ENCODE assay signal across 23 cellular contexts in genomic region chr2:147177449-147177848, GRCh38.
A peak's percentile ranks its signal among the peaks of the same experiment; 100 is the strongest.
DNase-seq lines count a peak whose midpoint lies in the region; ATAC-seq, FAIRE-seq and TF ChIP-seq lines count a peak whose summit lies in the region.
"Had no signal": no experiment of that assay in that cellular context is flagged by ENCODE, and none has a peak within 500 bp of the region (broad histone marks: within the 10 kb centered on the region; RNA-seq: fewer than 3 reads in every experiment).

No MANE protein-coding gene starts in this region.

- no peak overlapping the region for H2AFZ ChIP-seq in mesenchymal stem cell (ENCODE audit: low read depth, low read length)

- no peak overlapping the region for H3K18ac ChIP-seq in mesenchymal stem cell (ENCODE audit: low read depth in 1 of 2, low read length in 2 of 2)

- no peaks in the 10 kb centered on the region for H3K79me1 ChIP-seq in mesenchymal stem cell (replicated peaks; ENCODE audit: low read length, poor library complexity, severe bottlenecking)

- no peak for ATAC-seq in GM21390 (IDR thresholded peaks at IDR 0.05; ENCODE audit: unreplicated experiment)
- no peak for ATAC-seq in GM21515 (IDR thresholded peaks at IDR 0.05; ENCODE audit: unreplicated experiment)
- ATAC-seq: body of pancreas; lower lobe of right lung; stimulated activated naive CD8-positive, alpha-beta T cell treated with anti-CD3 and anti-CD28 coated beads, Interleukin-15, amount 100 ng/mL, for 72 hours; upper lobe of right lung had no signal

- no peak for TF ChIP-seq CTCF in bronchial epithelial cell (IDR thresholded peaks at IDR 0.05; ENCODE audit: insufficient read depth, low read length, severe bottlenecking)

- DNase-seq in NCI-H748 (lab: John Stamatoyannopoulos, UW; ENCODE audit: unreplicated experiment): peak; percentile 8
- DNase-seq in NCI-H748 treated with DMSO at 0.1 percent for 48 hours (lab: John Stamatoyannopoulos, UW): no peak
- peak; percentile 84 for DNase-seq in NCI-H226
- peak; percentile 84 for DNase-seq in bronchial epithelial cell (ENCODE audit: low read depth)
- no peak for DNase-seq in mesenchymal stem cell
- DNase-seq in NCI-H1930 (lab: John Stamatoyannopoulos, UW): no peak
- DNase-seq: activated CD4-positive, alpha-beta T cell treated with anti-CD3 and anti-CD28 coated beads, Interleukin-2, amount 50 U/mL, for 48 hours; activated naive CD4-positive, alpha-beta T cell treated with anti-CD3 and anti-CD28 coated beads, Interleukin-2, amount 10 ng/mL, durations not matched to agents 7 days and 5 days; activated T-cell treated with anti-CD3 and anti-CD28 coated beads, Interleukin-2, amount 50 U/mL, for 1 hour; body of pancreas; CD4-positive, CD25-positive, alpha-beta regulatory T cell; DMS53; lower lobe of right lung; NCI-H1694; pancreas; RPMI8226; sigmoid colon; stimulated activated CD4-positive, alpha-beta T cell treated with anti-CD3 and anti-CD28 coated beads, Interleukin-1b, Interleukin-23, amount 100 ng/mL, for 48 hours; stimulated activated naive CD8-positive, alpha-beta T cell treated with anti-CD3 and anti-CD28 coated beads, Interleukin-15, amount 100 ng/mL, for 72 hours; upper lobe of right lung had no signal

- H2BK15ac ChIP-seq in mesenchymal stem cell (ENCODE audit: low read depth, poor library complexity, severe bottlenecking): no peak overlapping the region

- FAIRE-seq in bronchial epithelial cell (lab: Jason Lieb, UNC): no peak
- FAIRE-seq: endothelial cell of umbilical vein had no signal

- 80% methylated on average over 1 of the region's 1 CpG for WGBS in mesenchymal stem cell

- no peak overlapping the region for H3K4me2 ChIP-seq in mesenchymal stem cell (ENCODE audit: low read length, poor library complexity, severe bottlenecking)

- no peak overlapping the region for H2AK5ac ChIP-seq in mesenchymal stem cell (ENCODE audit: low read length, severe bottlenecking)

- no peak overlapping the region for H3K14ac ChIP-seq in mesenchymal stem cell (ENCODE audit: low read length in 2 of 2)

- no peak overlapping the region for H3K23ac ChIP-seq in mesenchymal stem cell (ENCODE audit: low read length in 2 of 2)

- H3K36me3 ChIP-seq in bronchial epithelial cell (ENCODE audit: control insufficient read depth, insufficient read depth, low read length) (no peaks in the 10 kb centered on the region), mesenchymal stem cell (ENCODE audit: control insufficient read depth in 1 of 2, insufficient read depth in 2 of 2, low read depth in 1 of 2, low read length in 2 of 2) (no peaks in the 10 kb centered on the region)
- H3K36me3 ChIP-seq: lower lobe of right lung, pancreas, sigmoid colon, upper lobe of right lung had no signal

- no peak overlapping the region for H4K91ac ChIP-seq in mesenchymal stem cell (ENCODE audit: low read length)

- H3K27ac ChIP-seq in mesenchymal stem cell (ENCODE audit: low read length, poor library complexity, severe bottlenecking): no peak overlapping the region
- H3K27ac ChIP-seq: body of pancreas, lower lobe of right lung, pancreas, sigmoid colon, upper lobe of right lung had no signal

- H4K8ac ChIP-seq in mesenchymal stem cell (ENCODE audit: low read length): no peak overlapping the region

- no peak overlapping the region for H2BK5ac ChIP-seq in mesenchymal stem cell (ENCODE audit: low read depth, low read length, poor library complexity, severe bottlenecking)

- no peak overlapping the region for H2BK12ac ChIP-seq in mesenchymal stem cell (ENCODE audit: low read length in 2 of 2)

- peak overlapping the region; percentile 13 for H3K9ac ChIP-seq in mesenchymal stem cell (ENCODE audit: low read length)

- H3K4me3 ChIP-seq in bronchial epithelial cell (ENCODE audit: low read depth, low read length) (no peak overlapping the region), mesenchymal stem cell (ENCODE audit: insufficient read depth in 1 of 2, low read depth in 1 of 2, low read length in 2 of 2) (no peak overlapping the region)
- H3K4me3 ChIP-seq: body of pancreas, lower lobe of right lung, pancreas, sigmoid colon, upper lobe of right lung had no signal

- no peak overlapping the region for H3K4ac ChIP-seq in mesenchymal stem cell (ENCODE audit: low read depth in 1 of 2, low read length in 2 of 2)

- no peak overlapping the region for H2BK120ac ChIP-seq in mesenchymal stem cell (ENCODE audit: low read depth, low read length)

- H3K4me1 ChIP-seq in mesenchymal stem cell (ENCODE audit: control insufficient read depth, insufficient read depth, low read depth, low read length): no peaks in the 10 kb centered on the region
- H3K4me1 ChIP-seq: body of pancreas, lower lobe of right lung, pancreas, sigmoid colon, upper lobe of right lung had no signal

- no peaks in the 10 kb centered on the region for H3K9me3 ChIP-seq in mesenchymal stem cell (ENCODE audit: control insufficient read depth, low read length)
- H3K9me3 ChIP-seq: lower lobe of right lung, pancreas, sigmoid colon, upper lobe of right lung had no signal

- H3K27me3 ChIP-seq in bronchial epithelial cell (ENCODE audit: control insufficient read depth, insufficient read depth, low read length) (no peaks in the 10 kb centered on the region), mesenchymal stem cell (ENCODE audit: control insufficient read depth in 1 of 2, insufficient read depth in 1 of 2, low read length in 2 of 2) (no peaks in the 10 kb centered on the region)
- H3K27me3 ChIP-seq: body of pancreas, pancreas, sigmoid colon, upper lobe of right lung had no signal

Comparison
In these comparisons a context has a peak if more than half of its experiments do, and no peak if none do; other contexts are left out.
1. DNase-seq: peak in NCI-H748 (single experiment), NCI-H226 (single experiment) and bronchial epithelial cell (single experiment); none in NCI-H748 treated with DMSO at 0.1 percent for 48 hours (single experiment), mesenchymal stem cell (single experiment) and NCI-H1930 (0 of 2).